Comparison of ENCODE assay signal across 8 cellular contexts in genomic region chr7:128453836-128454804, GRCh38. TPM values are rescaled to one million over a fixed set of nuclear protein-coding genes. Genes with fewer than 3 reads are reported as not detected.
DNase-seq lines count a peak whose midpoint lies in the region; ATAC-seq and TF ChIP-seq lines count a peak whose summit lies in the region.

No MANE protein-coding gene starts in this region.

- peaks cover 29% of the 10 kb centered on the region for H3K36me3 ChIP-seq in DOHH2 (ENCODE audit: control insufficient read depth, low read length)
- H3K36me3 ChIP-seq in right atrium auricular region = peaks cover 5% of the 10 kb centered on the region

- ATAC-seq in activated T-helper 17 cell treated with anti-CD3 and anti-CD28 coated beads, Interleukin-2, amount 50 U/mL, for 72 hours (replicated peaks) = no peak
- no peak for ATAC-seq in activated CD8-positive, alpha-beta memory T cell treated with anti-CD3 and anti-CD28 coated beads, Interleukin-2, amount 10 ng/mL, durations not matched to agents 7 days and 5 days
- ATAC-seq in GM21576 (IDR thresholded peaks at IDR 0.05; ENCODE audit: unreplicated experiment) = no peak

- H3F3A ChIP-seq in DOHH2 (ENCODE audit: control insufficient read depth, insufficient read depth) = peaks cover 16% of the 10 kb centered on the region

- POLR2A ChIA-PET in GM10248 (lab: Yijun Ruan, JAX) = interaction anchor here (0.9 kb wide), 1 partner anchor 22 kb away, joined by 3 read pairs; no protein-coding TSS in a partner anchor

- H3K36me3 Mint-ChIP-seq in activated T-helper 17 cell treated with anti-CD3 and anti-CD28 coated beads, Interleukin-2, amount 50 U/mL, for 72 hours (ENCODE audit: low read depth) = peaks cover 74% of the 10 kb centered on the region
- H3K36me3 Mint-ChIP-seq in activated CD8-positive, alpha-beta memory T cell treated with anti-CD3 and anti-CD28 coated beads, Interleukin-2, amount 10 ng/mL, durations not matched to agents 7 days and 5 days = peaks cover 17% of the 10 kb centered on the region

- peaks cover 36% of the 10 kb centered on the region for H3K79me2 ChIP-seq in DOHH2 (ENCODE audit: control insufficient read depth, low read length)

- H3K9me3 ChIP-seq in DOHH2 (ENCODE audit: control insufficient read depth, insufficient read depth, low read length) (no peaks in the 10 kb centered on the region), right atrium auricular region (no peaks in the 10 kb centered on the region)

- no peaks in the 10 kb centered on the region for H3K9me2 ChIP-seq in DOHH2 (replicated peaks; ENCODE audit: control insufficient read depth, low read length)

- DNase-seq in right atrium auricular region (ENCODE audit: low spot score) = peak; percentile 93
- DNase-seq in posterior cingulate gyrus = peak; percentile 8 to 89 (median 47)
- no peak for DNase-seq in activated CD8-positive, alpha-beta memory T cell treated with anti-CD3 and anti-CD28 coated beads, Interleukin-2, amount 10 ng/mL, durations not matched to agents 7 days and 5 days
- no peak for DNase-seq in NCI-H2107 (lab: John Stamatoyannopoulos, UW)
- DNase-seq in GM10248 (ENCODE audit: extremely low spot score) = no peak

- peaks cover 46% of the 10 kb centered on the region for H3K4me1 Mint-ChIP-seq in activated T-helper 17 cell treated with anti-CD3 and anti-CD28 coated beads, Interleukin-2, amount 50 U/mL, for 72 hours
- peaks cover 49% of the 10 kb centered on the region for H3K4me1 Mint-ChIP-seq in activated CD8-positive, alpha-beta memory T cell treated with anti-CD3 and anti-CD28 coated beads, Interleukin-2, amount 10 ng/mL, durations not matched to agents 7 days and 5 days

- no peaks in the 10 kb centered on the region for H3K27me3 Mint-ChIP-seq in activated T-helper 17 cell treated with anti-CD3 and anti-CD28 coated beads, Interleukin-2, amount 50 U/mL, for 72 hours
- H3K27me3 Mint-ChIP-seq in activated CD8-positive, alpha-beta memory T cell treated with anti-CD3 and anti-CD28 coated beads, Interleukin-2, amount 10 ng/mL, durations not matched to agents 7 days and 5 days = peaks cover 32% of the 10 kb centered on the region

- peaks cover 7% of the 10 kb centered on the region; the same call in 1 of the 2 replicates for H4K20me1 ChIP-seq in DOHH2 (ENCODE audit: control insufficient read depth, insufficient read depth, low read depth, low read length)

- H3K4me3 Mint-ChIP-seq in activated T-helper 17 cell treated with anti-CD3 and anti-CD28 coated beads, Interleukin-2, amount 50 U/mL, for 72 hours = peak overlapping the region; percentile 94
- no peak overlapping the region for H3K4me3 Mint-ChIP-seq in activated CD8-positive, alpha-beta memory T cell treated with anti-CD3 and anti-CD28 coated beads, Interleukin-2, amount 10 ng/mL, durations not matched to agents 7 days and 5 days

- peak overlapping the region; percentile 94; the same call in 1 of the 2 replicates for H3K4me2 ChIP-seq in DOHH2 (ENCODE audit: low read length)

- CTCF ChIA-PET in activated CD8-positive, alpha-beta memory T cell treated with anti-CD3 and anti-CD28 coated beads, Interleukin-2, amount 10 ng/mL, durations not matched to agents 7 days and 5 days (lab: Charles Lee) = interaction anchor here (0.9 to 7.7 kb wide), 7 partner anchors 11 to 479 kb away, joined by 3 to 95 read pairs (median 4); no protein-coding TSS in a partner anchor
- CTCF ChIA-PET in GM10248 (lab: Yijun Ruan, JAX) = interaction anchor here (0.8 to 7.9 kb wide), 10 partner anchors 10 to 56 kb away, joined by 3 to 143 read pairs (median 4); no protein-coding TSS in a partner anchor

- no peaks in the 10 kb centered on the region for H3K9me3 Mint-ChIP-seq in activated T-helper 17 cell treated with anti-CD3 and anti-CD28 coated beads, Interleukin-2, amount 50 U/mL, for 72 hours
- H3K9me3 Mint-ChIP-seq in activated CD8-positive, alpha-beta memory T cell treated with anti-CD3 and anti-CD28 coated beads, Interleukin-2, amount 10 ng/mL, durations not matched to agents 7 days and 5 days (ENCODE audit: low read depth) = no peaks in the 10 kb centered on the region

- intact Hi-C loops in posterior cingulate gyrus (cut with DNase I) = no loop called here

- H3K27me3 ChIP-seq in DOHH2 (ENCODE audit: control insufficient read depth, low read length) (peaks cover 20% of the 10 kb centered on the region), right atrium auricular region (no peaks in the 10 kb centered on the region)

- H3K4me3 ChIP-seq in DOHH2 (ENCODE audit: low read length) = no peak overlapping the region
- peak overlapping the region in 1 of 2 donors; percentile 19 for H3K4me3 ChIP-seq in right atrium auricular region

- peak overlapping the region; percentile 86 for H3K27ac Mint-ChIP-seq in activated T-helper 17 cell treated with anti-CD3 and anti-CD28 coated beads, Interleukin-2, amount 50 U/mL, for 72 hours
- H3K27ac Mint-ChIP-seq in activated CD8-positive, alpha-beta memory T cell treated with anti-CD3 and anti-CD28 coated beads, Interleukin-2, amount 10 ng/mL, durations not matched to agents 7 days and 5 days = no peak overlapping the region

- no peak overlapping the region for H3K27ac ChIP-seq in DOHH2 (ENCODE audit: low read depth, low read length)
- peak overlapping the region; percentile 89 to 97 for H3K27ac ChIP-seq in right atrium auricular region

- TF ChIP-seq CTCF in DOHH2 (IDR thresholded peaks at IDR 0.05; ENCODE audit: low read depth, low read length, poor library complexity, severe bottlenecking) (no peak), right atrium auricular region (IDR thresholded peaks at IDR 0.05) (no peak), GM10248 (IDR thresholded peaks at IDR 0.05; ENCODE audit: control extremely low read depth, extremely low read depth, low read depth, missing control alignments) (no peak)

- peaks cover 35% of the 10 kb centered on the region for H3K4me1 ChIP-seq in DOHH2 (ENCODE audit: control insufficient read depth, low read length)
- H3K4me1 ChIP-seq in right atrium auricular region = peaks cover 0 to 40% of the 10 kb centered on the region in 2 donors

RNA-seq across cellular contexts. Expression of gene HILPDA, which starts 1.6 kb away (rescaled TPM):
- 1,000 to 10,000 TPM in 1 of 2 donors, 10 to 100 TPM in 1; 72.9 to 1,213 TPM for total RNA-seq in activated T-helper 17 cell treated with anti-CD3 and anti-CD28 coated beads, Interleukin-2, amount 50 U/mL, for 72 hours
- total RNA-seq in right atrium auricular region = 1 to 10 TPM; 4.2 to 7.4 TPM
- 10 to 100 TPM; 13.2 to 24.0 TPM for total RNA-seq in activated CD8-positive, alpha-beta memory T cell treated with anti-CD3 and anti-CD28 coated beads, Interleukin-2, amount 10 ng/mL, durations not matched to agents 7 days and 5 days

RNA-seq across cellular contexts. Expression of gene METTL2B, which starts 22.4 kb away (rescaled TPM):
- 10 to 100 TPM; 29.5 to 49.5 TPM for total RNA-seq in activated T-helper 17 cell treated with anti-CD3 and anti-CD28 coated beads, Interleukin-2, amount 50 U/mL, for 72 hours
- 10 to 100 TPM; 13.3 to 14.4 TPM for total RNA-seq in right atrium auricular region
- 10 to 100 TPM; 31.3 to 38.3 TPM for total RNA-seq in activated CD8-positive, alpha-beta memory T cell treated with anti-CD3 and anti-CD28 coated beads, Interleukin-2, amount 10 ng/mL, durations not matched to agents 7 days and 5 days

RNA-seq across cellular contexts. Expression of gene IMPDH1, which starts 44.3 kb away (rescaled TPM):
- total RNA-seq in activated T-helper 17 cell treated with anti-CD3 and anti-CD28 coated beads, Interleukin-2, amount 50 U/mL, for 72 hours = 10 to 100 TPM; 62.7 to 95.6 TPM
- 10 to 100 TPM; 17.4 to 27.4 TPM for total RNA-seq in right atrium auricular region
- total RNA-seq in activated CD8-positive, alpha-beta memory T cell treated with anti-CD3 and anti-CD28 coated beads, Interleukin-2, amount 10 ng/mL, durations not matched to agents 7 days and 5 days = 10 to 100 TPM; 54.1 to 62.8 TPM

Comparison
In these comparisons a context has a peak if more than half of its experiments do, and no peak if none do; other contexts are left out.
1. DNase-seq: peak in right atrium auricular region (single experiment) and posterior cingulate gyrus (10 of 10); none in activated CD8-positive, alpha-beta memory T cell treated with anti-CD3 and anti-CD28 coated beads, Interleukin-2, amount 10 ng/mL, durations not matched to agents 7 days and 5 days (single experiment), NCI-H2107 (single experiment) and GM10248 (single experiment).